ENCODE assay signal across 14 cellular contexts in genomic region chr3:72397586-72397985, GRCh38.
"Had no signal": no experiment of that assay in that cellular context is flagged by ENCODE, and none has a peak within 500 bp of the region (broad histone marks: within the 10 kb centered on the region; RNA-seq: fewer than 3 reads in every experiment).

No MANE protein-coding gene starts in this region.

- H3K9me3 ChIP-seq: pancreas had no signal

- DNase-seq: activated CD4-positive, alpha-beta T cell treated with anti-CD3 and anti-CD28 coated beads, Interleukin-2, amount 50 U/mL, for 1 hour; activated CD4-positive, CD25-positive, alpha-beta regulatory T cell; caudate nucleus; effector CD4-positive, alpha-beta T cell; heart right ventricle; pancreas had no signal

- H3K4me1 ChIP-seq: pancreas had no signal

- H2AFZ ChIP-seq: neural progenitor cell had no signal

- H3K36me3 ChIP-seq: heart right ventricle, neural progenitor cell, pancreas had no signal

- H3K4me3 ChIP-seq: coronary artery, heart right ventricle, neural progenitor cell, pancreas, smooth muscle cell had no signal

- H3K27ac ChIP-seq: coronary artery, heart right ventricle, neural progenitor cell, pancreas had no signal

- H3K27me3 ChIP-seq: heart right ventricle, neural progenitor cell, pancreas had no signal

- H3K4me2 ChIP-seq: neural progenitor cell, smooth muscle cell had no signal

- FAIRE-seq: endothelial cell of umbilical vein, frontal cortex, keratinocyte, pancreas, TTC549, urothelium cell line had no signal

- H3K9ac ChIP-seq: neural progenitor cell had no signal
